ENCODE assay signal across 1 cellular context in genomic region chrX:154547245-154548027, GRCh38.
TF ChIP-seq lines count a peak whose summit lies in the region.

A gene with protein sequence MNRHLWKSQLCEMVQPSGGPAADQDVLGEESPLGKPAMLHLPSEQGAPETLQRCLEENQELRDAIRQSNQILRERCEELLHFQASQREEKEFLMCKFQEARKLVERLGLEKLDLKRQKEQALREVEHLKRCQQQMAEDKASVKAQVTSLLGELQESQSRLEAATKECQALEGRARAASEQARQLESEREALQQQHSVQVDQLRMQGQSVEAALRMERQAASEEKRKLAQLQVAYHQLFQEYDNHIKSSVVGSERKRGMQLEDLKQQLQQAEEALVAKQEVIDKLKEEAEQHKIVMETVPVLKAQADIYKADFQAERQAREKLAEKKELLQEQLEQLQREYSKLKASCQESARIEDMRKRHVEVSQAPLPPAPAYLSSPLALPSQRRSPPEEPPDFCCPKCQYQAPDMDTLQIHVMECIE (plus strand): TSS chrX:154547620. CDS start chrX:154552003, 4,383 bp downstream.

TF ChIP-seq in HEK293, 187 proteins besides CTCF, POLR2A, EP300 and RAD21 (continued from another document and continues in another):
- TF ChIP-seq ZNF549 (tag by site-specific recombination; IDR thresholded peaks at IDR 0.05) (no peak), ZNF629 (tag by site-specific recombination; IDR thresholded peaks at IDR 0.05) (0 out of 2 replicates have a peak, but pooled peaks have one; percentile 34), ZNF274 (IDR thresholded peaks at IDR 0.05; ENCODE audit: low read length) (no peak), ZNF274 (tag by site-specific recombination; IDR thresholded peaks at IDR 0.05; ENCODE audit: borderline replicate concordance) (no peak), ZNF433 (tag by site-specific recombination; IDR thresholded peaks at IDR 0.05; ENCODE audit: low read depth) (no peak), ZNF169 (tag by site-specific recombination; IDR thresholded peaks at IDR 0.05) (no peak), ZXDB (tag by site-specific recombination; IDR thresholded peaks at IDR 0.05) (peak; percentile 77; the same call in 1 of the 2 replicates), ZNF701 (tag by site-specific recombination; IDR thresholded peaks at IDR 0.05) (no peak), PRDM10 (tag by site-specific recombination; IDR thresholded peaks at IDR 0.05) (peak; percentile 86), ZNF449 (tag by site-specific recombination; IDR thresholded peaks at IDR 0.05) (no peak), ZSCAN18 (tag by site-specific recombination; IDR thresholded peaks at IDR 0.05) (no peak), ZNF777 (tag by site-specific recombination; IDR thresholded peaks at IDR 0.05; ENCODE audit: borderline replicate concordance) (no peak), ZNF341 (tag by site-specific recombination; IDR thresholded peaks at IDR 0.05; ENCODE audit: low read depth) (no peak), ZNF561 (tag by site-specific recombination; IDR thresholded peaks at IDR 0.05; ENCODE audit: borderline replicate concordance) (0 out of 2 replicates have a peak, but pooled peaks have one; percentile 28), ZNF311 (tag by site-specific recombination; IDR thresholded peaks at IDR 0.05; ENCODE audit: borderline replicate concordance) (no peak), ZNF837 (tag by site-specific recombination; IDR thresholded peaks at IDR 0.05) (no peak), ZNF16 (tag by site-specific recombination; IDR thresholded peaks at IDR 0.05; ENCODE audit: low read depth) (no peak), ZNF747 (tag by site-specific recombination; IDR thresholded peaks at IDR 0.05) (no peak), ZNF571 (tag by site-specific recombination; IDR thresholded peaks at IDR 0.05) (no peak), ZNF776 (tag by site-specific recombination; IDR thresholded peaks at IDR 0.05; ENCODE audit: borderline replicate concordance) (no peak), ZNF302 (tag by site-specific recombination; IDR thresholded peaks at IDR 0.05; ENCODE audit: low read depth) (no peak), ZNF514 (tag by site-specific recombination; IDR thresholded peaks at IDR 0.05) (no peak), SP3 (tag by site-specific recombination; IDR thresholded peaks at IDR 0.05) (peak; percentile 98), ZBTB48 (tag by site-specific recombination; IDR thresholded peaks at IDR 0.05) (no peak), KLF16 (tag by site-specific recombination; IDR thresholded peaks at IDR 0.05) (peak; percentile 75), ZNF112 (tag by site-specific recombination; IDR thresholded peaks at IDR 0.05) (no peak), ZNF544 (tag by site-specific recombination; IDR thresholded peaks at IDR 0.05) (no peak), ZNF10 (tag by site-specific recombination; IDR thresholded peaks at IDR 0.05) (no peak), ZNF488 (tag by site-specific recombination; IDR thresholded peaks at IDR 0.05) (no peak), ZNF585B (tag by site-specific recombination; IDR thresholded peaks at IDR 0.05) (no peak), ZIC2 (tag by site-specific recombination; IDR thresholded peaks at IDR 0.05) (no peak), ZNF394 (tag by site-specific recombination; IDR thresholded peaks at IDR 0.05; ENCODE audit: borderline replicate concordance) (no peak), ZNF121 (tag by site-specific recombination; IDR thresholded peaks at IDR 0.05) (peak; percentile 40; the same call in 1 of the 2 replicates), SP7 (tag by site-specific recombination; IDR thresholded peaks at IDR 0.05) (no peak), SCRT1 (tag by site-specific recombination; IDR thresholded peaks at IDR 0.05; ENCODE audit: borderline replicate concordance) (no peak), KLF9 (tag by site-specific recombination; IDR thresholded peaks at IDR 0.05; ENCODE audit: low read depth) (peak; percentile 87), SETDB1 (IDR thresholded peaks at IDR 0.05; ENCODE audit: insufficient read length, low read length) (no peak), ZNF600 (tag by site-specific recombination; IDR thresholded peaks at IDR 0.05) (peak; percentile 52; the same call in 1 of the 2 replicates), FEZF1 (tag by site-specific recombination; IDR thresholded peaks at IDR 0.05) (no peak), ZNF558 (tag by site-specific recombination; IDR thresholded peaks at IDR 0.05) (no peak)
- TF ChIP-seq, protein P1, sequence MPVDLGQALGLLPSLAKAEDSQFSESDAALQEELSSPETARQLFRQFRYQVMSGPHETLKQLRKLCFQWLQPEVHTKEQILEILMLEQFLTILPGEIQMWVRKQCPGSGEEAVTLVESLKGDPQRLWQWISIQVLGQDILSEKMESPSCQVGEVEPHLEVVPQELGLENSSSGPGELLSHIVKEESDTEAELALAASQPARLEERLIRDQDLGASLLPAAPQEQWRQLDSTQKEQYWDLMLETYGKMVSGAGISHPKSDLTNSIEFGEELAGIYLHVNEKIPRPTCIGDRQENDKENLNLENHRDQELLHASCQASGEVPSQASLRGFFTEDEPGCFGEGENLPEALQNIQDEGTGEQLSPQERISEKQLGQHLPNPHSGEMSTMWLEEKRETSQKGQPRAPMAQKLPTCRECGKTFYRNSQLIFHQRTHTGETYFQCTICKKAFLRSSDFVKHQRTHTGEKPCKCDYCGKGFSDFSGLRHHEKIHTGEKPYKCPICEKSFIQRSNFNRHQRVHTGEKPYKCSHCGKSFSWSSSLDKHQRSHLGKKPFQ (tag by site-specific recombination; IDR thresholded peaks at IDR 0.05): no peak
- TF ChIP-seq, protein P2, sequence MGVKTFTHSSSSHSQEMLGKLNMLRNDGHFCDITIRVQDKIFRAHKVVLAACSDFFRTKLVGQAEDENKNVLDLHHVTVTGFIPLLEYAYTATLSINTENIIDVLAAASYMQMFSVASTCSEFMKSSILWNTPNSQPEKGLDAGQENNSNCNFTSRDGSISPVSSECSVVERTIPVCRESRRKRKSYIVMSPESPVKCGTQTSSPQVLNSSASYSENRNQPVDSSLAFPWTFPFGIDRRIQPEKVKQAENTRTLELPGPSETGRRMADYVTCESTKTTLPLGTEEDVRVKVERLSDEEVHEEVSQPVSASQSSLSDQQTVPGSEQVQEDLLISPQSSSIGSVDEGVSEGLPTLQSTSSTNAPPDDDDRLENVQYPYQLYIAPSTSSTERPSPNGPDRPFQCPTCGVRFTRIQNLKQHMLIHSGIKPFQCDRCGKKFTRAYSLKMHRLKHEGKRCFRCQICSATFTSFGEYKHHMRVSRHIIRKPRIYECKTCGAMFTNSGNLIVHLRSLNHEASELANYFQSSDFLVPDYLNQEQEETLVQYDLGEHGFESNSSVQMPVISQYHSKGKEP (tag by site-specific recombination; IDR thresholded peaks at IDR 0.05): no peak
- TF ChIP-seq, protein P3, sequence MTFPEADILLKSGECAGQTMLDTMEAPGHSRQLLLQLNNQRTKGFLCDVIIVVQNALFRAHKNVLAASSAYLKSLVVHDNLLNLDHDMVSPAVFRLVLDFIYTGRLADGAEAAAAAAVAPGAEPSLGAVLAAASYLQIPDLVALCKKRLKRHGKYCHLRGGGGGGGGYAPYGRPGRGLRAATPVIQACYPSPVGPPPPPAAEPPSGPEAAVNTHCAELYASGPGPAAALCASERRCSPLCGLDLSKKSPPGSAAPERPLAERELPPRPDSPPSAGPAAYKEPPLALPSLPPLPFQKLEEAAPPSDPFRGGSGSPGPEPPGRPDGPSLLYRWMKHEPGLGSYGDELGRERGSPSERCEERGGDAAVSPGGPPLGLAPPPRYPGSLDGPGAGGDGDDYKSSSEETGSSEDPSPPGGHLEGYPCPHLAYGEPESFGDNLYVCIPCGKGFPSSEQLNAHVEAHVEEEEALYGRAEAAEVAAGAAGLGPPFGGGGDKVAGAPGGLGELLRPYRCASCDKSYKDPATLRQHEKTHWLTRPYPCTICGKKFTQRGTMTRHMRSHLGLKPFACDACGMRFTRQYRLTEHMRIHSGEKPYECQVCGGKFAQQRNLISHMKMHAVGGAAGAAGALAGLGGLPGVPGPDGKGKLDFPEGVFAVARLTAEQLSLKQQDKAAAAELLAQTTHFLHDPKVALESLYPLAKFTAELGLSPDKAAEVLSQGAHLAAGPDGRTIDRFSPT (tag by site-specific recombination; IDR thresholded peaks at IDR 0.05): no peak
- TF ChIP-seq, protein P4, sequence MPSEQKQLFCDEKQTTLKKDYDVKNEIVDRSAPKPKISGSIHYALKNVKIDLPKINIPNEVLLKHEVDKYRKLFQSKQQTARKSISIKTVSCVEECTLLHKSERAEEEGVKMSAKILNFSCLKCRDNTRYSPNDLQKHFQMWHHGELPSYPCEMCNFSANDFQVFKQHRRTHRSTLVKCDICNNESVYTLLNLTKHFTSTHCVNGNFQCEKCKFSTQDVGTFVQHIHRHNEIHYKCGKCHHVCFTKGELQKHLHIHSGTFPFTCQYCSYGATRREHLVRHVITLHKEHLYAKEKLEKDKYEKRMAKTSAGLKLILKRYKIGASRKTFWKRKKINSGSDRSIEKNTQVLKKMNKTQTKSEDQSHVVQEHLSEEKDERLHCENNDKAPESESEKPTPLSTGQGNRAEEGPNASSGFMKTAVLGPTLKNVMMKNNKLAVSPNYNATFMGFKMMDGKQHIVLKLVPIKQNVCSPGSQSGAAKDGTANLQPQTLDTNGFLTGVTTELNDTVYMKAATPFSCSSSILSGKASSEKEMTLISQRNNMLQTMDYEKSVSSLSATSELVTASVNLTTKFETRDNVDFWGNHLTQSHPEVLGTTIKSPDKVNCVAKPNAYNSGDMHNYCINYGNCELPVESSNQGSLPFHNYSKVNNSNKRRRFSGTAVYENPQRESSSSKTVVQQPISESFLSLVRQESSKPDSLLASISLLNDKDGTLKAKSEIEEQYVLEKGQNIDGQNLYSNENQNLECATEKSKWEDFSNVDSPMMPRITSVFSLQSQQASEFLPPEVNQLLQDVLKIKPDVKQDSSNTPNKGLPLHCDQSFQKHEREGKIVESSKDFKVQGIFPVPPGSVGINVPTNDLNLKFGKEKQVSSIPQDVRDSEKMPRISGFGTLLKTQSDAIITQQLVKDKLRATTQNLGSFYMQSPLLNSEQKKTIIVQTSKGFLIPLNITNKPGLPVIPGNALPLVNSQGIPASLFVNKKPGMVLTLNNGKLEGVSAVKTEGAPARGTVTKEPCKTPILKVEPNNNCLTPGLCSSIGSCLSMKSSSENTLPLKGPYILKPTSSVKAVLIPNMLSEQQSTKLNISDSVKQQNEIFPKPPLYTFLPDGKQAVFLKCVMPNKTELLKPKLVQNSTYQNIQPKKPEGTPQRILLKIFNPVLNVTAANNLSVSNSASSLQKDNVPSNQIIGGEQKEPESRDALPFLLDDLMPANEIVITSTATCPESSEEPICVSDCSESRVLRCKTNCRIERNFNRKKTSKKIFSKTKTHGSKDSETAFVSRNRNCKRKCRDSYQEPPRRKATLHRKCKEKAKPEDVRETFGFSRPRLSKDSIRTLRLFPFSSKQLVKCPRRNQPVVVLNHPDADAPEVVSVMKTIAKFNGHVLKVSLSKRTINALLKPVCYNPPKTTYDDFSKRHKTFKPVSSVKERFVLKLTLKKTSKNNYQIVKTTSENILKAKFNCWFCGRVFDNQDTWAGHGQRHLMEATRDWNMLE (tag by site-specific recombination; conservative IDR thresholded peaks at IDR 0.05; ENCODE audit: low read depth): peak; percentile 85
